Comparison of ENCODE assay signal across 11 cellular contexts in genomic region chr1:223702735-223703667, GRCh38. TPM values are rescaled to one million over a fixed set of nuclear protein-coding genes. Genes with fewer than 3 reads are reported as not detected.
DNase-seq lines count a peak whose midpoint lies in the region; ATAC-seq, FAIRE-seq and TF ChIP-seq lines count a peak whose summit lies in the region.
"Had no signal": no experiment of that assay in that cellular context is flagged by ENCODE, and none has a peak within 500 bp of the region (broad histone marks: within the 10 kb centered on the region; RNA-seq: fewer than 3 reads in every experiment).

No MANE protein-coding gene starts in this region.

- H3K36me3 ChIP-seq in HCT116 (ENCODE audit: control insufficient read depth in 1 of 2, insufficient read depth in 2 of 2, low read length in 2 of 2) (no peaks in the 10 kb centered on the region), keratinocyte (ENCODE audit: control insufficient read depth in 2 of 2, extremely low read depth in 1 of 2, insufficient read depth in 2 of 2, low read length in 2 of 2) (no peaks in the 10 kb centered on the region)

- CTCF ChIA-PET in AG04449 (lab: Yijun Ruan, JAX) (interaction anchor here (0.7 to 5.4 kb wide), 2 partner anchors 8 to 46 kb away, joined by 3 to 122 read pairs; no protein-coding TSS in a partner anchor), HCT116 (lab: Charles Lee) (interaction anchor here (1.3 kb wide), 1 partner anchor 9 kb away, joined by 3 read pairs; the partner anchor contains the start of gene CAPN2)

- H3K4me3 ChIP-seq in AG04449 (ENCODE audit: low read depth, low read length) (peak overlapping the region; percentile 52), HCT116 (replicated peaks in 1 of 2; ENCODE audit: low read depth in 1 of 2, low read length in 2 of 2) (no peak overlapping the region), keratinocyte (ENCODE audit: control insufficient read depth in 2 of 3, extremely low read depth in 1 of 3, insufficient read depth in 2 of 3, low read depth in 1 of 3, low read length in 3 of 3) (no peak overlapping the region)

- no peak for DNase-seq in AG04449 (ENCODE audit: low read depth, low spot score)
- DNase-seq in HCT116 (ENCODE audit: low read depth, low spot score), result no peak
- no peak for DNase-seq in activated naive CD8-positive, alpha-beta T cell treated with anti-CD3 and anti-CD28 coated beads, Interleukin-2, amount 10 ng/mL, durations not matched to agents 7 days and 5 days
- DNase-seq in keratinocyte (ENCODE audit: low read depth, low spot score), result no peak
- no peak for DNase-seq in NCI-H345 (lab: John Stamatoyannopoulos, UW)

- TF ChIP-seq POLR2A in HCT116 (IDR thresholded peaks at IDR 0.05; ENCODE audit: borderline replicate concordance, extremely low read depth, insufficient read depth, insufficient read length), result peak; percentile 28

- intact Hi-C loops in HCT116 (cut with micrococcal nuclease), result loop anchor here (5.0 kb wide), 1 partner anchor 144 kb away; the partner anchor contains the start of gene TP53BP2

- H3K27ac ChIP-seq in HCT116 (ENCODE audit: low read depth, low read length) (peak overlapping the region; percentile 61; the same call in 1 of the 2 replicates), keratinocyte (ENCODE audit: control insufficient read depth, insufficient read depth, low read length) (peak overlapping the region; percentile 7)

- ATAC-seq in HCT116 (peak; percentile 7; the same call in 1 of the 2 replicates), GM21528 (IDR thresholded peaks at IDR 0.05; ENCODE audit: low FRiP score, unreplicated experiment) (no peak), GM18511 (IDR thresholded peaks at IDR 0.05; ENCODE audit: unreplicated experiment) (no peak), HG03025 (IDR thresholded peaks at IDR 0.05; ENCODE audit: low FRiP score, unreplicated experiment) (no peak)
- ATAC-seq in activated naive CD8-positive, alpha-beta T cell treated with anti-CD3 and anti-CD28 coated beads, Interleukin-2, amount 10 ng/mL, durations not matched to agents 7 days and 5 days (ENCODE audit: low read depth), result peak; percentile 24

- dilution Hi-C loops in keratinocyte (cut with MboI; ENCODE audit: extremely low pct_ligation_motif_present, low sequenced_read_pairs), result no loop called here

- no peak overlapping the region for H3K27ac Mint-ChIP-seq in activated naive CD8-positive, alpha-beta T cell treated with anti-CD3 and anti-CD28 coated beads, Interleukin-2, amount 10 ng/mL, durations not matched to agents 7 days and 5 days

- no peak overlapping the region for H3K4me3 Mint-ChIP-seq in activated naive CD8-positive, alpha-beta T cell treated with anti-CD3 and anti-CD28 coated beads, Interleukin-2, amount 10 ng/mL, durations not matched to agents 7 days and 5 days

- H3K4me1 ChIP-seq in HCT116 (ENCODE audit: control insufficient read depth in 1 of 2, insufficient read depth in 2 of 2, low read length in 2 of 2) (peaks cover 50 to 97% of the 10 kb centered on the region in 2 experiments), keratinocyte (ENCODE audit: control insufficient read depth, extremely low read depth, insufficient read depth, low read length) (peaks cover 61% of the 10 kb centered on the region)

- peak overlapping the region; percentile 51 for H3K9ac ChIP-seq in HCT116 (ENCODE audit: low read length)
- H3K9ac ChIP-seq in keratinocyte (ENCODE audit: control insufficient read depth, extremely low read depth, insufficient read depth, low read length), result no peak overlapping the region

- H3K9me2 ChIP-seq in HCT116 (ENCODE audit: insufficient read depth), result no peaks in the 10 kb centered on the region

- RAD21 ChIA-PET in HCT116 (lab: Charles Lee; ENCODE audit: low non-redundant PET in 1 of 2, low total read pairs in 2 of 2, uncharacterized antibody in 2 of 2, unreplicated experiment in 2 of 2), result no interaction called here

- POLR2A ChIA-PET in AG04449 (lab: Yijun Ruan, JAX) (interaction anchor here (0.9 kb wide), 1 partner anchor 73 kb away, joined by 5 read pairs; no protein-coding TSS in a partner anchor), HCT116 (lab: Charles Lee) (interaction anchor here (2.4 kb wide), 1 partner anchor 23 kb away, joined by 8 read pairs; no protein-coding TSS in a partner anchor)
- POLR2A ChIA-PET in activated naive CD8-positive, alpha-beta T cell treated with anti-CD3 and anti-CD28 coated beads, Interleukin-2, amount 10 ng/mL, durations not matched to agents 7 days and 5 days (lab: Charles Lee), result no interaction called here

- H3K79me2 ChIP-seq in HCT116 (ENCODE audit: insufficient read depth, low read length) (no peaks in the 10 kb centered on the region), keratinocyte (ENCODE audit: control insufficient read depth, insufficient read depth, low read length) (no peaks in the 10 kb centered on the region)

- H3K27me3 Mint-ChIP-seq in activated naive CD8-positive, alpha-beta T cell treated with anti-CD3 and anti-CD28 coated beads, Interleukin-2, amount 10 ng/mL, durations not matched to agents 7 days and 5 days, result peaks cover 5% of the 10 kb centered on the region

- no peaks in the 10 kb centered on the region for H3K27me3 ChIP-seq in HCT116 (ENCODE audit: insufficient read depth, low read length)
- H3K27me3 ChIP-seq in keratinocyte (ENCODE audit: control insufficient read depth, extremely low read depth, insufficient read depth, low read length), result no peaks in the 10 kb centered on the region

- H3K4me2 ChIP-seq in HCT116 (ENCODE audit: low read length) (peak overlapping the region; percentile 56), keratinocyte (ENCODE audit: control insufficient read depth, extremely low read depth, insufficient read depth, low read depth, low read length) (no peak overlapping the region)

- H3K9me1 ChIP-seq in keratinocyte (ENCODE audit: control insufficient read depth, extremely low read depth, insufficient read depth, low read length), result no peaks in the 10 kb centered on the region

- peaks cover 11% of the 10 kb centered on the region for H3K4me1 Mint-ChIP-seq in activated naive CD8-positive, alpha-beta T cell treated with anti-CD3 and anti-CD28 coated beads, Interleukin-2, amount 10 ng/mL, durations not matched to agents 7 days and 5 days

- FAIRE-seq in keratinocyte (lab: Jason Lieb, UNC), result no peak
- FAIRE-seq: HTR-8/SVneo had no signal

- H3K36me3 Mint-ChIP-seq in activated naive CD8-positive, alpha-beta T cell treated with anti-CD3 and anti-CD28 coated beads, Interleukin-2, amount 10 ng/mL, durations not matched to agents 7 days and 5 days, result no peaks in the 10 kb centered on the region

- BruUV-seq in HCT116 (replicated peaks; lab: Mats Ljungman, UMichigan), result no TSS peak

- TF ChIP-seq CTCF in AG04449 (IDR thresholded peaks at IDR 0.05; ENCODE audit: insufficient read depth, low read length, missing control alignments), result no peak
- TF ChIP-seq CTCF in HCT116 (IDR thresholded peaks at IDR 0.05 in 2 of 3, conservative IDR thresholded peaks at IDR 0.05 in 1 of 3; ENCODE audit: borderline replicate concordance in 1 of 3, insufficient read depth in 1 of 3, low read depth in 2 of 3, low read length in 2 of 3), result no peak
- TF ChIP-seq CTCF in keratinocyte (optimal IDR thresholded peaks at IDR 0.05 in 1 of 3, IDR thresholded peaks at IDR 0.05 in 1 of 3, conservative IDR thresholded peaks at IDR 0.05 in 1 of 3; ENCODE audit: extremely low read depth in 1 of 3, insufficient read depth in 2 of 3, low read length in 3 of 3), result no peak

- H3K9me3 Mint-ChIP-seq in activated naive CD8-positive, alpha-beta T cell treated with anti-CD3 and anti-CD28 coated beads, Interleukin-2, amount 10 ng/mL, durations not matched to agents 7 days and 5 days, result no peaks in the 10 kb centered on the region

- TF ChIP-seq RAD21 in HCT116 (IDR thresholded peaks at IDR 0.05; ENCODE audit: low read depth), result no peak

- no peak overlapping the region for H2AFZ ChIP-seq in HCT116 (ENCODE audit: low read depth, low read length, poor library complexity, severe bottlenecking)
- H2AFZ ChIP-seq in keratinocyte (ENCODE audit: control insufficient read depth, low read length), result no peak overlapping the region

- H4K20me1 ChIP-seq in HCT116 (ENCODE audit: insufficient read depth), result no peaks in the 10 kb centered on the region
- H4K20me1 ChIP-seq in keratinocyte (ENCODE audit: control insufficient read depth, extremely low read depth, insufficient read depth, low read length), result no peaks in the 10 kb centered on the region

- H3K9me3 ChIP-seq in HCT116 (ENCODE audit: control insufficient read depth in 1 of 2, insufficient read depth in 1 of 2, low read depth in 1 of 2, low read length in 2 of 2) (no peaks in the 10 kb centered on the region), keratinocyte (ENCODE audit: control insufficient read depth, low read depth, low read length) (no peaks in the 10 kb centered on the region)

TF ChIP-seq in HCT116, 20 proteins besides CTCF, POLR2A, EP300 and RAD21 (continues in another document):
- TF ChIP-seq EGR1 (IDR thresholded peaks at IDR 0.05; ENCODE audit: low read depth) (no peak), YY1 (IDR thresholded peaks at IDR 0.05; ENCODE audit: extremely low read depth, insufficient replicate concordance, low read depth, low read length) (no peak), CEBPB (IDR thresholded peaks at IDR 0.05; ENCODE audit: low read depth) (no peak)

RNA-seq across cellular contexts. Expression of gene CAPN2, which starts 9.3 kb away (rescaled TPM):
- 173 TPM for total RNA-seq in HCT116 (2021; ENCODE audit: unreplicated experiment)
- 180 and 187 TPM in 2 replicates for polyA plus RNA-seq in HCT116 (2012)
- 100 to 1,000 TPM; 169 to 177 TPM for total RNA-seq in activated naive CD8-positive, alpha-beta T cell treated with anti-CD3 and anti-CD28 coated beads, Interleukin-2, amount 10 ng/mL, durations not matched to agents 7 days and 5 days
- 278 to 366 TPM (median 350 TPM) in 3 replicates for polyA plus RNA-seq in keratinocyte
- 134 TPM for polyA plus RNA-seq in keratinocyte (2011; ENCODE audit: low read depth)
- 291 and 382 TPM in 2 replicates for polyA plus RNA-seq in keratinocyte (2011; cell fraction: cytosol; rRNA removed)
- polyA plus RNA-seq in keratinocyte (2011; cell fraction: nucleus; rRNA removed), result 489 and 510 TPM in 2 replicates
- 174 and 413 TPM in 2 replicates for polyA plus RNA-seq in keratinocyte (2012; ENCODE audit: low replicate concordance)
- polyA minus RNA-seq in keratinocyte, result 279 to 391 TPM (median 316 TPM) in 3 replicates
- 330 TPM for polyA minus RNA-seq in keratinocyte (2011; cell fraction: cytosol; rRNA and poly(A)+ RNA removed)
- 168 and 240 TPM in 2 replicates for polyA minus RNA-seq in keratinocyte (2011; cell fraction: nucleus; rRNA and poly(A)+ RNA removed)

RNA-seq across cellular contexts. Expression of gene CAPN8, which starts 37.5 kb away (rescaled TPM):
- total RNA-seq in HCT116 (2021; ENCODE audit: unreplicated experiment), result 0.54 TPM
- 0.17 and 0.25 TPM in 2 replicates for polyA plus RNA-seq in HCT116 (2012)
- under 1 TPM in 1 of 2 experiments, not detected in 1; 0.28 TPM for total RNA-seq in activated naive CD8-positive, alpha-beta T cell treated with anti-CD3 and anti-CD28 coated beads, Interleukin-2, amount 10 ng/mL, durations not matched to agents 7 days and 5 days
- 2.5 to 4.7 TPM (median 3.0 TPM) in 3 replicates for polyA plus RNA-seq in keratinocyte
- polyA plus RNA-seq in keratinocyte (2011; ENCODE audit: low read depth), result 0.49 TPM
- 0.58 and 0.79 TPM in 2 replicates for polyA plus RNA-seq in keratinocyte (2011; cell fraction: cytosol; rRNA removed)
- 18.0 and 22.5 TPM in 2 replicates for polyA plus RNA-seq in keratinocyte (2011; cell fraction: nucleus; rRNA removed)
- 1.2 and 2.8 TPM in 2 replicates for polyA plus RNA-seq in keratinocyte (2012; ENCODE audit: low replicate concordance)
- 1.7 to 3.0 TPM (median 2.1 TPM) in 3 replicates for polyA minus RNA-seq in keratinocyte
- not detected for polyA minus RNA-seq in keratinocyte (2011; cell fraction: cytosol; rRNA and poly(A)+ RNA removed)
- polyA minus RNA-seq in keratinocyte (2011; cell fraction: nucleus; rRNA and poly(A)+ RNA removed), result 3.2 and 4.1 TPM in 2 replicates
- total RNA-seq: glomerular endothelial cell; T-helper 1 cell treated with Interleukin-12 subunit alpha and Interleukin-12 subunit beta and Interleukin-4 antibody, amounts not matched to agents 30 ng/mL and 1 ng/mL, for 36 hours had no signal

Comparison
In these comparisons a context has a peak if more than half of its experiments do, and no peak if none do; other contexts are left out.
1. ATAC-seq: peak in HCT116 (single experiment) and activated naive CD8-positive, alpha-beta T cell treated with anti-CD3 and anti-CD28 coated beads, Interleukin-2, amount 10 ng/mL, durations not matched to agents 7 days and 5 days (single experiment); none in GM21528 (single experiment), GM18511 (single experiment) and HG03025 (single experiment).